Comparison of ENCODE assay signal across 8 cellular contexts in genomic region chr16:87393680-87394055, GRCh38. TPM values are rescaled to one million over a fixed set of nuclear protein-coding genes. Genes with fewer than 3 reads are reported as not detected.
DNase-seq lines count a peak whose midpoint lies in the region; ATAC-seq and TF ChIP-seq lines count a peak whose summit lies in the region.

No MANE protein-coding gene starts in this region.

- WGBS in mesodermal cell (ENCODE audit: insufficient coverage in 2 of 2), 2 experiments = 60 to 95% methylated on average over 1 to 4 of the region's 6 CpGs

- no peak for TF ChIP-seq CTCF in cardiac muscle cell (IDR thresholded peaks at IDR 0.05; ENCODE audit: low read depth, low read length)
- TF ChIP-seq CTCF in MCF 10A (IDR thresholded peaks at IDR 0.05; ENCODE audit: unreplicated experiment) = no peak
- no peak for TF ChIP-seq CTCF in upper lobe of right lung (IDR thresholded peaks at IDR 0.05)
- no peak for TF ChIP-seq CTCF in GM13977 (IDR thresholded peaks at IDR 0.05; ENCODE audit: extremely low read depth, insufficient read depth, missing control alignments)

- POLR2A ChIA-PET in MCF 10A (lab: Yijun Ruan, JAX) = interaction anchor here (0.6 to 4.3 kb wide), 15 partner anchors 9 to 242 kb away, joined by 3 to 101 read pairs (median 7); partner anchors contain the start of gene FBXO31

- in situ Hi-C loops in GM13977 (cut with MboI; ENCODE audit: low pct_unique_long_range_greater_than_20kb, low sequenced_read_pairs, unreplicated experiment) = no loop called here

- DNase-seq in cardiac muscle cell (ENCODE audit: low read depth in 1 of 2, low spot score in 1 of 2) (no peak), cardiac septum (ENCODE audit: low spot score) (no peak), MCF 10A (ENCODE audit: unreplicated experiment) (no peak), upper lobe of right lung (no peak), kidney glomerular epithelial cell (lab: John Stamatoyannopoulos, UW) (no peak), NCI-H510A (lab: John Stamatoyannopoulos, UW) (no peak), GM13977 (ENCODE audit: low spot score) (no peak)

- H3K27ac ChIP-seq in cardiac muscle cell = peak overlapping the region; percentile 95
- H3K27ac ChIP-seq in mesodermal cell (ENCODE audit: low read depth, low read length, severe bottlenecking) = no peak overlapping the region
- peak overlapping the region; percentile 99 for H3K27ac ChIP-seq in upper lobe of right lung

- H3K27me3 ChIP-seq in cardiac muscle cell (no peaks in the 10 kb centered on the region), upper lobe of right lung (no peaks in the 10 kb centered on the region)

- peaks cover 20% of the 10 kb centered on the region for H3K4me1 Mint-ChIP-seq in MCF 10A (ENCODE audit: insufficient read depth, unreplicated experiment)

- H3K4me1 ChIP-seq in cardiac muscle cell (ENCODE audit: low read depth) (peaks cover 24% of the 10 kb centered on the region), mesodermal cell (ENCODE audit: control insufficient read depth, insufficient read depth, low read length, poor library complexity, severe bottlenecking) (peaks cover 5% of the 10 kb centered on the region), upper lobe of right lung (peaks cover 27% of the 10 kb centered on the region)

- no TSS peak for BruUV-seq in MCF 10A (replicated peaks; lab: Mats Ljungman, UMichigan)

- intact Hi-C loops in cardiac septum (cut with DNase I) (loop anchor here (2.0 to 5.0 kb wide), 3 partner anchors 77 to 244 kb away; partner anchors contain the start of gene C16orf95), MCF 10A (cut with micrococcal nuclease) (loop anchor here (2.0 kb wide), 2 partner anchors 69 to 77 kb away; partner anchors contain the start of gene C16orf95), upper lobe of right lung (cut with DNase I) (no loop called here)

- H3K27me3 Mint-ChIP-seq in MCF 10A (ENCODE audit: insufficient read depth, unreplicated experiment) = no peaks in the 10 kb centered on the region

- peaks cover 38% of the 10 kb centered on the region for H3K36me3 Mint-ChIP-seq in MCF 10A (ENCODE audit: insufficient read depth, unreplicated experiment)

- peak overlapping the region; percentile 79 for H3K4me3 Mint-ChIP-seq in MCF 10A (ENCODE audit: unreplicated experiment)

- H3K36me3 ChIP-seq in cardiac muscle cell = no peaks in the 10 kb centered on the region
- H3K36me3 ChIP-seq in mesodermal cell (ENCODE audit: control insufficient read depth, insufficient read depth, low read length) = peaks cover 20% of the 10 kb centered on the region
- H3K36me3 ChIP-seq in upper lobe of right lung = peaks cover 2% of the 10 kb centered on the region

- H3K27ac Mint-ChIP-seq in MCF 10A (ENCODE audit: low read depth, unreplicated experiment) = peak overlapping the region; percentile 75

- H3K9me3 Mint-ChIP-seq in MCF 10A (ENCODE audit: unreplicated experiment) = no peaks in the 10 kb centered on the region

- H3K9me3 ChIP-seq in cardiac muscle cell (ENCODE audit: low read depth) = no peaks in the 10 kb centered on the region
- no peaks in the 10 kb centered on the region for H3K9me3 ChIP-seq in mesodermal cell (ENCODE audit: control insufficient read depth, low read length)
- H3K9me3 ChIP-seq in upper lobe of right lung = no peaks in the 10 kb centered on the region

- CTCF ChIA-PET in MCF 10A (lab: Yijun Ruan, JAX) = interaction anchor here (0.6 to 4.7 kb wide), 9 partner anchors 19 to 832 kb away, joined by 3 to 35 read pairs (median 4); partner anchors contain the start of gene C16orf95

- H3K4me3 ChIP-seq in cardiac muscle cell (peak overlapping the region; percentile 74), mesodermal cell (ENCODE audit: extremely low read depth, insufficient read depth, low read length, poor library complexity, severe bottlenecking) (peak overlapping the region; percentile 77), upper lobe of right lung (peak overlapping the region; percentile 73)

- ATAC-seq in upper lobe of right lung = no peak

RNA-seq across cellular contexts. Expression of gene MAP1LC3B, which starts 1.5 kb away (rescaled TPM):
- total RNA-seq in cardiac muscle cell (34.6 and 37.7 TPM in 2 replicates), cardiac septum (113 TPM), MCF 10A (2022) (271 and 348 TPM in 2 replicates), upper lobe of right lung (70.4 TPM)
- 128 and 164 TPM in 2 replicates for polyA plus RNA-seq in cardiac muscle cell
- 114 TPM for polyA plus RNA-seq in mesodermal cell (2013, experiment 1 of 2)
- polyA plus RNA-seq in mesodermal cell (2013, experiment 2 of 2) = 115 TPM

RNA-seq across cellular contexts. Expression of gene FBXO31, which starts 10.1 kb away (rescaled TPM):
- 17.4 and 26.1 TPM in 2 replicates for total RNA-seq in cardiac muscle cell
- polyA plus RNA-seq in cardiac muscle cell = 15.4 and 31.2 TPM in 2 replicates
- 73.9 TPM for total RNA-seq in cardiac septum
- 43.2 and 53.9 TPM in 2 replicates for total RNA-seq in MCF 10A (2022)
- 14.8 TPM for polyA plus RNA-seq in mesodermal cell (2013, experiment 1 of 2)
- polyA plus RNA-seq in mesodermal cell (2013, experiment 2 of 2) = 11.5 TPM
- 29.9 TPM for total RNA-seq in upper lobe of right lung
